In the genomic region with DNA sequence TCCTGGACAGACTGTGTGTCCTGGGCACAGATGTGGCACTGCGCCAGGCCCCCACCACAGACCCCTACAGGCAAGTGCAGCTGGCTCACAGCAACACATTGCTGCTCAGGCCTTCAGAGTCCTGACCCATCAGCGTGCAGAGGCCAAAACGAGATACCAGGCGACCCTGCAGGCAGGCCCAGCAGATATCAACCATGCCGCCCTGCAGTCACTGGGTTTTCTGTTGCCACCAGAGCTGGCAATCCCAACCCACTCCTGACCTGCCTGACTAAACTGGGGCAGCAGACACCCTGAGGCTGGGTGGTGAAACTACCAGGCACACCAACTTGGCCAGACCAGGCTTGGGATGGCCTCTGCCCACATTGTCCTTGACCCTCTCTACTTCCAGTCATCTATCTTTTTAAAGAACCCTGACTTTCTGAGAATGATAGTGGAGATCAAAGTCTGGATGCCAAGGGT, we compare ENCODE assay signal across 1 cellular context.
A peak's percentile ranks its signal among the peaks of the same experiment; 100 is the strongest.
TF ChIP-seq lines count a peak whose summit lies in the region.

No MANE protein-coding gene starts in this region.

TF ChIP-seq in HepG2, 621 proteins besides CTCF, POLR2A, EP300 and RAD21:
- TF ChIP-seq, protein P1, sequence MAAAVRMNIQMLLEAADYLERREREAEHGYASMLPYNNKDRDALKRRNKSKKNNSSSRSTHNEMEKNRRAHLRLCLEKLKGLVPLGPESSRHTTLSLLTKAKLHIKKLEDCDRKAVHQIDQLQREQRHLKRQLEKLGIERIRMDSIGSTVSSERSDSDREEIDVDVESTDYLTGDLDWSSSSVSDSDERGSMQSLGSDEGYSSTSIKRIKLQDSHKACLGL (CRISPR knock-in tag; IDR thresholded peaks at IDR 0.05) = no peak
- no peak for TF ChIP-seq HNRNPUL1 (IDR thresholded peaks at IDR 0.05; ENCODE audit: low read depth, low read length)
- peak; percentile 2; the same call in 1 of the 2 replicates for TF ChIP-seq RXRA (CRISPR knock-in tag; IDR thresholded peaks at IDR 0.05)
- TF ChIP-seq HNRNPL (IDR thresholded peaks at IDR 0.05; ENCODE audit: low read depth, low read length) = 0 out of 2 replicates have a peak, but pooled peaks have one; percentile 35
- TF ChIP-seq ZNF501 (CRISPR knock-in tag; IDR thresholded peaks at IDR 0.05) = no peak
- TF ChIP-seq CENPBD1 (CRISPR knock-in tag; IDR thresholded peaks at IDR 0.05; ENCODE audit: borderline replicate concordance, low read depth) = no peak
- no peak for TF ChIP-seq ZNF224 (CRISPR knock-in tag; IDR thresholded peaks at IDR 0.05)
- TF ChIP-seq PHF21A (CRISPR knock-in tag; IDR thresholded peaks at IDR 0.05) = 0 out of 2 replicates have a peak, but pooled peaks have one; percentile 1
- TF ChIP-seq NFYC (CRISPR knock-in tag; IDR thresholded peaks at IDR 0.05) = no peak
- peak; percentile 33; the same call in 1 of the 2 replicates for TF ChIP-seq ZNF225 (CRISPR knock-in tag; IDR thresholded peaks at IDR 0.05)
